In the genomic region with DNA sequence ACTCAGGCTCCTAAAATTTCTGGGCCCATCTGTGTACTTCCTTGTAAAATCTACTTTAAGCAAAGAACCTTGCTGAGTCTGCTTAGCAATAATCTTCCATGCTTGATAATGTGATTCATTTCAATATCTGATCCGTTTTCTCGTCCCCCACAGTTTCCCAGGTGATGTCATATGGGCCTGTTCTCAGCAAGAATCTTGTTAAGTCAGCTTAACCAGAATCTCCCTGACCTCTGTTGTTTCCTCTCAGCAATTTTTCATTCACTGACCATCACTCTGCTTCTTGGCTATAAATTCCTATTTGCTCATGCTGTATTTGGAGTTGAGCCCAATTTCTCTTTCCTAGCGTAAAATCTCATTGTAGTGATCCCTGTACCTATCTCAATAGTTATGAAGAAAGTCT, we compare ENCODE assay signal across 15 cellular contexts. TPM values are rescaled to one million over a fixed set of nuclear protein-coding genes. Genes with fewer than 3 reads are reported as not detected.
DNase-seq lines count a peak whose midpoint lies in the region; ATAC-seq and TF ChIP-seq lines count a peak whose summit lies in the region.
"Had no signal": no experiment of that assay in that cellular context is flagged by ENCODE, and none has a peak within 500 bp of the region (broad histone marks: within the 10 kb centered on the region; RNA-seq: fewer than 3 reads in every experiment).

No MANE protein-coding gene starts in this region.

- H3K4me1 ChIP-seq in right atrium auricular region = no peaks in the 10 kb centered on the region

- H3K27ac ChIP-seq in right atrium auricular region = no peak overlapping the region

- no peaks in the 10 kb centered on the region for H3K36me3 ChIP-seq in right atrium auricular region

- no peak for ATAC-seq in HG03432 (IDR thresholded peaks at IDR 0.05; ENCODE audit: unreplicated experiment)
- ATAC-seq: CD8-positive, alpha-beta T cell; GM23338 had no signal

- H3K4me3 ChIP-seq in astrocyte of the spinal cord (ENCODE audit: low read depth, low read length) = no peak overlapping the region
- H3K4me3 ChIP-seq in fibroblast of mammary gland (ENCODE audit: control insufficient read depth, low read depth, low read length) = no peak overlapping the region
- H3K4me3 ChIP-seq in right atrium auricular region = no peak overlapping the region
- H3K4me3 ChIP-seq: GM23338 had no signal

- H3K9me3 ChIP-seq in right atrium auricular region = no peaks in the 10 kb centered on the region

- TF ChIP-seq CTCF in astrocyte of the spinal cord (IDR thresholded peaks at IDR 0.05; ENCODE audit: low read depth, low read length) (no peak), fibroblast of mammary gland (conservative IDR thresholded peaks at IDR 0.05; ENCODE audit: control insufficient read depth, insufficient read depth, low read depth, low read length) (no peak), right atrium auricular region (IDR thresholded peaks at IDR 0.05) (no peak)

- in situ Hi-C loops in astrocyte of the spinal cord (cut with HindIII; ENCODE audit: low sequenced_read_pairs) = no loop called here

- DNase-seq in astrocyte of the spinal cord (ENCODE audit: low read depth, low spot score) (peak; percentile 4), fibroblast of mammary gland (ENCODE audit: low read depth) (peak; percentile 12), non-pigmented ciliary epithelial cell (ENCODE audit: low read depth) (peak; percentile 30), HuH-7 (ENCODE audit: low spot score) (no peak), right atrium auricular region (ENCODE audit: low spot score) (no peak)
- DNase-seq: CD8-positive, alpha-beta T cell; COR-L47; DMS153; DMS79 treated with DMSO at 0.1 percent for 48 hours; EL; H7 had no signal

- H3K27me3 ChIP-seq in right atrium auricular region = no peaks in the 10 kb centered on the region

RNA-seq across cellular contexts. Expression of a gene that starts 13.9 kb away (rescaled TPM):
- not detected for total RNA-seq in right atrium auricular region
- total RNA-seq: A673; CD8-positive, alpha-beta T cell; GM23338; H7; HT1080 had no signal

RNA-seq across cellular contexts. Expression of a gene that starts 20.7 kb away (rescaled TPM):
- total RNA-seq in right atrium auricular region = not detected
- total RNA-seq: A673; CD8-positive, alpha-beta T cell; GM23338; H7; HT1080 had no signal

RNA-seq across cellular contexts. Expression of a gene that starts 44.2 kb away (rescaled TPM):
- not detected for total RNA-seq in right atrium auricular region
- total RNA-seq: A673; CD8-positive, alpha-beta T cell; GM23338; H7; HT1080 had no signal

Comparison
In these comparisons a context has a peak if more than half of its experiments do, and no peak if none do; other contexts are left out.
1. DNase-seq: peak in astrocyte of the spinal cord (single experiment), fibroblast of mammary gland (single experiment) and non-pigmented ciliary epithelial cell (single experiment); none in HuH-7 (single experiment) and right atrium auricular region (single experiment).